22 cellular contexts compared by ENCODE assay signal in the genomic region with DNA sequence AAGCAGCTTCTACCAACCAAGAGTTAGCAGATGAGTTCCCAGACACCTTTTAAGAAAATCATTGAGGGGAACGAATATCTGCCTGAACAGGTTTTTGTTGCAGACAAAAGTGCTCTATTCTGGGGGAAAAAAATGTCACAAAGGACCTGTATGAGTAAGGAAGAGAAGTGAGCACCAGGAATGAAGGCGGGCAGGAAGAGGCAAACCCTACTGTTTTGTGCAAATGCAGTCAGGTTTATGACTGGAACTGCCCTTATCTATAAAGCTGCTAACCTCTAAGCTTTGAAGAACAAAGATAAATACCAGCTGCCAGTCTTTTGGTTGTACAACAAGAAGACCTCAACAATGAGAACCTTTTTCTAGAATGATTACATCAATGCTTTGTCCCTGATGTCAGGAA.
A peak's percentile ranks its signal among the peaks of the same experiment; 100 is the strongest.
DNase-seq lines count a peak whose midpoint lies in the region; ATAC-seq and TF ChIP-seq lines count a peak whose summit lies in the region.
"Had no signal": no experiment of that assay in that cellular context is flagged by ENCODE, and none has a peak within 500 bp of the region (broad histone marks: within the 10 kb centered on the region; RNA-seq: fewer than 3 reads in every experiment).

No MANE protein-coding gene starts in this region.

- no peaks in the 10 kb centered on the region for H3K4me1 Mint-ChIP-seq in activated CD8-positive, alpha-beta memory T cell treated with anti-CD3 and anti-CD28 coated beads, Interleukin-2, amount 10 ng/mL, durations not matched to agents 7 days and 5 days
- H3K4me1 Mint-ChIP-seq: B cell had no signal

- no peak for TF ChIP-seq RAD21 in neural cell (conservative IDR thresholded peaks at IDR 0.05)

- H3K9me3 ChIP-seq in colonic mucosa (no peaks in the 10 kb centered on the region), hepatocyte (ENCODE audit: low read depth) (no peaks in the 10 kb centered on the region), neural cell (ENCODE audit: low read length) (no peaks in the 10 kb centered on the region), OCI-LY7 (ENCODE audit: low read length) (no peaks in the 10 kb centered on the region)
- H3K9me3 ChIP-seq: A549 had no signal

- H3K27me3 ChIP-seq in colonic mucosa (no peaks in the 10 kb centered on the region), hepatocyte (no peaks in the 10 kb centered on the region), neural cell (ENCODE audit: insufficient read depth, low read depth, low read length) (no peaks in the 10 kb centered on the region), dorsolateral prefrontal cortex (peaks cover 0 to 7% (median 0%) of the 10 kb centered on the region in 45 donors)
- H3K27me3 ChIP-seq: BLaER1 treated with 17β-estradiol and CSF1 and Interleukin-3, amounts not matched to agents 10 nM and 100 nM had no signal

- peaks cover 5% of the 10 kb centered on the region for H3K27me3 Mint-ChIP-seq in activated CD8-positive, alpha-beta memory T cell treated with anti-CD3 and anti-CD28 coated beads, Interleukin-2, amount 10 ng/mL, durations not matched to agents 7 days and 5 days

- CTCF ChIA-PET in OCI-LY7 (lab: Charles Lee; ENCODE audit: unreplicated experiment): no interaction called here
- CTCF ChIA-PET in activated CD8-positive, alpha-beta memory T cell treated with anti-CD3 and anti-CD28 coated beads, Interleukin-2, amount 10 ng/mL, durations not matched to agents 7 days and 5 days (lab: Charles Lee): no interaction called here

- H3K79me2 ChIP-seq in hepatocyte (no peaks in the 10 kb centered on the region), neural cell (replicated peaks; ENCODE audit: insufficient read depth, low read length) (no peaks in the 10 kb centered on the region), OCI-LY7 (ENCODE audit: insufficient read depth, low read depth, low read length) (no peaks in the 10 kb centered on the region)

- POLR2A ChIA-PET in OCI-LY7 (lab: Charles Lee): no interaction called here

- H3K9me2 ChIP-seq in hepatocyte (replicated peaks; ENCODE audit: insufficient read depth) (no peaks in the 10 kb centered on the region), neural cell (ENCODE audit: insufficient read depth, low read length) (no peaks in the 10 kb centered on the region), OCI-LY7 (ENCODE audit: insufficient read depth, low read length) (no peaks in the 10 kb centered on the region)

- TF ChIP-seq CTCF in colonic mucosa (IDR thresholded peaks at IDR 0.05) (no peak), hepatocyte (IDR thresholded peaks at IDR 0.05; ENCODE audit: poor library complexity) (no peak), neural cell (IDR thresholded peaks at IDR 0.05; ENCODE audit: poor library complexity, severe bottlenecking) (no peak), OCI-LY7 (conservative IDR thresholded peaks at IDR 0.05; ENCODE audit: low read length) (no peak), dorsolateral prefrontal cortex (IDR thresholded peaks at IDR 0.05 in 54 of 56, conservative IDR thresholded peaks at IDR 0.05 in 2 of 56; ENCODE audit: low read depth in 1 of 56, partially characterized antibody in 56 of 56) (no peak)

- H3K4me3 Mint-ChIP-seq in activated CD8-positive, alpha-beta memory T cell treated with anti-CD3 and anti-CD28 coated beads, Interleukin-2, amount 10 ng/mL, durations not matched to agents 7 days and 5 days: no peak overlapping the region
- H3K4me3 Mint-ChIP-seq: B cell; CD4-positive, alpha-beta T cell; CD8-positive, alpha-beta T cell had no signal

- H3K9ac ChIP-seq in colonic mucosa (ENCODE audit: low read depth in 2 of 2, low read length in 2 of 2) (no peak overlapping the region), neural cell (ENCODE audit: low read length) (no peak overlapping the region)
- H3K9ac ChIP-seq: BLaER1 treated with 17β-estradiol and CSF1 and Interleukin-3, amounts not matched to agents 10 nM and 100 nM had no signal

- no peak for ATAC-seq in activated CD8-positive, alpha-beta memory T cell treated with anti-CD3 and anti-CD28 coated beads, Interleukin-2, amount 10 ng/mL, durations not matched to agents 7 days and 5 days
- ATAC-seq: A549; CD8-positive, alpha-beta T cell had no signal

- no peaks in the 10 kb centered on the region for H3K9me3 Mint-ChIP-seq in activated CD8-positive, alpha-beta memory T cell treated with anti-CD3 and anti-CD28 coated beads, Interleukin-2, amount 10 ng/mL, durations not matched to agents 7 days and 5 days (ENCODE audit: low read depth)

- no peak overlapping the region for H3K27ac Mint-ChIP-seq in activated CD8-positive, alpha-beta memory T cell treated with anti-CD3 and anti-CD28 coated beads, Interleukin-2, amount 10 ng/mL, durations not matched to agents 7 days and 5 days
- H3K27ac Mint-ChIP-seq: B cell; CD4-positive, alpha-beta T cell; CD8-positive, alpha-beta T cell had no signal

- no peaks in the 10 kb centered on the region for H3F3A ChIP-seq in neural cell (ENCODE audit: insufficient read depth, low read length, poor library complexity, severe bottlenecking)

- H3K4me2 ChIP-seq in hepatocyte (no peak overlapping the region), neural cell (ENCODE audit: low read length) (no peak overlapping the region), OCI-LY7 (ENCODE audit: low read length) (no peak overlapping the region)
- H3K4me2 ChIP-seq: A549; BLaER1 treated with 17β-estradiol and CSF1 and Interleukin-3, amounts not matched to agents 10 nM and 100 nM had no signal

- H3K4me3 ChIP-seq in colonic mucosa (no peak overlapping the region), hepatocyte (no peak overlapping the region), neural cell (ENCODE audit: low read length) (no peak overlapping the region), OCI-LY7 (ENCODE audit: low read depth, low read length, poor library complexity, severe bottlenecking) (no peak overlapping the region), dorsolateral prefrontal cortex (no peak overlapping the region)
- H3K4me3 ChIP-seq: A549; BLaER1 treated with 17β-estradiol and CSF1 and Interleukin-3, amounts not matched to agents 10 nM and 100 nM had no signal

- H3K4me1 ChIP-seq in colonic mucosa: no peaks in the 10 kb centered on the region
- no peaks in the 10 kb centered on the region for H3K4me1 ChIP-seq in hepatocyte (ENCODE audit: insufficient read depth)
- no peaks in the 10 kb centered on the region for H3K4me1 ChIP-seq in OCI-LY7 (ENCODE audit: insufficient read depth, low read length, poor library complexity, severe bottlenecking)
- H3K4me1 ChIP-seq: A549; BLaER1 treated with 17β-estradiol and CSF1 and Interleukin-3, amounts not matched to agents 10 nM and 100 nM had no signal

- H2AFZ ChIP-seq in hepatocyte: no peak overlapping the region
- no peak overlapping the region for H2AFZ ChIP-seq in neural cell (ENCODE audit: low read depth, low read length)
- no peak overlapping the region for H2AFZ ChIP-seq in OCI-LY7 (ENCODE audit: low read length)

- intact Hi-C loops in colonic mucosa (cut with DNase I) (no loop called here), OCI-LY7 (cut with micrococcal nuclease; ENCODE audit: unreplicated experiment) (no loop called here), dorsolateral prefrontal cortex (cut with DNase I) (no loop called here)

- 71% methylated on average over 2 of the region's 2 CpGs for WGBS in hepatocyte (ENCODE audit: low lambda C conversion rate, missing lambda C conversion rate)

- H3K27ac ChIP-seq in colonic mucosa (no peak overlapping the region), hepatocyte (no peak overlapping the region), neural cell (ENCODE audit: low read length) (peak overlapping the region; percentile 14), OCI-LY7 (ENCODE audit: low read depth, low read length, poor library complexity, severe bottlenecking) (no peak overlapping the region), dorsolateral prefrontal cortex (no peak overlapping the region)
- H3K27ac ChIP-seq: 22Rv1; A549; BLaER1 treated with 17β-estradiol and CSF1 and Interleukin-3, amounts not matched to agents 10 nM and 100 nM; C4-2B had no signal

- BruUV-seq in OCI-LY7 (replicated peaks; lab: Mats Ljungman, UMichigan): no TSS peak

- H4K20me1 ChIP-seq in hepatocyte (ENCODE audit: insufficient read depth, poor library complexity, severe bottlenecking): no peaks in the 10 kb centered on the region
- no peaks in the 10 kb centered on the region for H4K20me1 ChIP-seq in neural cell (ENCODE audit: insufficient read depth)
- no peaks in the 10 kb centered on the region for H4K20me1 ChIP-seq in OCI-LY7 (ENCODE audit: insufficient read depth, low read length)
- H4K20me1 ChIP-seq: BLaER1 treated with 17β-estradiol and CSF1 and Interleukin-3, amounts not matched to agents 10 nM and 100 nM had no signal

- peak; percentile 20 for DNase-seq in colonic mucosa
- peak; percentile 8 for DNase-seq in hepatocyte (ENCODE audit: low spot score)
- peak; percentile 4 for DNase-seq in left kidney (ENCODE audit: low read depth, low spot score)
- DNase-seq in OCI-LY7 (ENCODE audit: low spot score): no peak
- DNase-seq in dorsolateral prefrontal cortex: no peak
- DNase-seq in activated CD8-positive, alpha-beta memory T cell treated with anti-CD3 and anti-CD28 coated beads, Interleukin-2, amount 10 ng/mL, durations not matched to agents 7 days and 5 days: no peak
- DNase-seq: AML-193; CD4-positive, alpha-beta T cell; CD8-positive, alpha-beta T cell; COR-L47; DMS 273 treated with DMSO at 0.1 percent for 48 hours; DMS153; DMS79; DND-41; EL; GDM1 had no signal

- H3K36me3 ChIP-seq in colonic mucosa (no peaks in the 10 kb centered on the region), hepatocyte (replicated peaks; ENCODE audit: insufficient read depth, low read depth) (no peaks in the 10 kb centered on the region), neural cell (ENCODE audit: insufficient read depth, low read length) (no peaks in the 10 kb centered on the region), OCI-LY7 (ENCODE audit: insufficient read depth, low read length) (no peaks in the 10 kb centered on the region)
- H3K36me3 ChIP-seq: BLaER1 treated with 17β-estradiol and CSF1 and Interleukin-3, amounts not matched to agents 10 nM and 100 nM had no signal

- no peak for TF ChIP-seq EP300 in neural cell (conservative IDR thresholded peaks at IDR 0.05; ENCODE audit: poor library complexity, severe bottlenecking)

- no peaks in the 10 kb centered on the region for H3K36me3 Mint-ChIP-seq in activated CD8-positive, alpha-beta memory T cell treated with anti-CD3 and anti-CD28 coated beads, Interleukin-2, amount 10 ng/mL, durations not matched to agents 7 days and 5 days
- H3K36me3 Mint-ChIP-seq: CD8-positive, alpha-beta T cell had no signal

TF ChIP-seq in neural cell, 6 proteins besides CTCF, POLR2A, EP300 and RAD21 (continues in another document):
- TF ChIP-seq MXI1 (conservative IDR thresholded peaks at IDR 0.05; ENCODE audit: poor library complexity, severe bottlenecking): no peak
- no peak for TF ChIP-seq POLR2AphosphoS5 (IDR thresholded peaks at IDR 0.05)
- TF ChIP-seq TAF1 (IDR thresholded peaks at IDR 0.05; ENCODE audit: low read depth): no peak
- no peak for TF ChIP-seq EZH2 (IDR thresholded peaks at IDR 0.05; ENCODE audit: borderline replicate concordance, insufficient read depth, low read length, poor library complexity, severe bottlenecking)

Comparison
In these comparisons a context has a peak if more than half of its experiments do, and no peak if none do; other contexts are left out.
1. DNase-seq: peak in colonic mucosa (single experiment), hepatocyte (single experiment) and left kidney (single experiment); none in OCI-LY7 (single experiment), dorsolateral prefrontal cortex (0 of 10) and activated CD8-positive, alpha-beta memory T cell treated with anti-CD3 and anti-CD28 coated beads, Interleukin-2, amount 10 ng/mL, durations not matched to agents 7 days and 5 days (single experiment).